In genomic region chr17:61385091-61385868, GRCh38 we compare ENCODE assay signal across 20 cellular contexts. TPM values are rescaled to one million over a fixed set of nuclear protein-coding genes. Genes with fewer than 3 reads are reported as not detected.
"Had no signal": no experiment of that assay in that cellular context is flagged by ENCODE, and none has a peak within 500 bp of the region (broad histone marks: within the 10 kb centered on the region; RNA-seq: fewer than 3 reads in every experiment).

No MANE protein-coding gene starts in this region.

- H3K4me3 Mint-ChIP-seq: activated T-helper 1 cell treated with anti-CD3 and anti-CD28 coated beads, Interleukin-12 subunit alpha, Interleukin-12 subunit beta, Interleukin-2, Interleukin-4 antibody, amounts not matched to agents 30 ng/mL and 10 ng/mL and 1 ng/mL, durations not matched to agents 14 hours and 24 hours and 36 hours; effector memory CD8-positive, alpha-beta T cell; stimulated activated memory B cell treated with anti-CD40 and anti-IgM and Interleukin-4, amounts not matched to agents 10 μg/mL and 1 μg/mL and 100 μg/mL, for 72 hours; T-helper 17 cell had no signal

- ATAC-seq: activated naive CD4-positive, alpha-beta T cell treated with anti-CD3 and anti-CD28 coated beads, Interleukin-2, amount 50 U/mL, for 72 hours; effector memory CD8-positive, alpha-beta T cell; left lobe of liver; stimulated activated memory B cell treated with anti-CD40 and anti-IgM and Interleukin-4, amounts not matched to agents 10 μg/mL and 1 μg/mL and 100 μg/mL, for 72 hours; T-helper 17 cell had no signal

- H3K4me1 ChIP-seq: parathyroid adenoma had no signal

- DNase-seq: activated CD4-positive, alpha-beta T cell treated with anti-CD3 and anti-CD28 coated beads, Interleukin-2, amount 50 U/mL, for 48 hours; activated gamma-delta T cell treated with Interleukin-2 at 50 U/mL for 16 hours; activated T-cell treated with anti-CD3 and anti-CD28 coated beads for 4 hours; caudate nucleus; effector memory CD8-positive, alpha-beta T cell; hypothalamus; mammary epithelial cell; stimulated activated CD4-positive, alpha-beta T cell treated with anti-CD3 and anti-CD28 coated beads, Interleukin-4, amount 100 ng/mL, for 24 hours; T-helper 17 cell; upper lobe of left lung had no signal

- H2AFZ ChIP-seq: parathyroid adenoma had no signal

- H3K27me3 Mint-ChIP-seq: effector memory CD8-positive, alpha-beta T cell; T-helper 17 cell had no signal

- H3K27me3 ChIP-seq: upper lobe of left lung had no signal

- H3K4me3 ChIP-seq: smooth muscle cell, thoracic aorta, upper lobe of left lung had no signal

- H3K9me3 Mint-ChIP-seq: activated naive CD4-positive, alpha-beta T cell treated with anti-CD3 and anti-CD28 coated beads, Interleukin-2, amount 50 U/mL, for 72 hours; activated T-helper 1 cell treated with anti-CD3 and anti-CD28 coated beads, Interleukin-12 subunit alpha, Interleukin-12 subunit beta, Interleukin-2, Interleukin-4 antibody, amounts not matched to agents 30 ng/mL and 10 ng/mL and 1 ng/mL, durations not matched to agents 14 hours and 24 hours and 36 hours; effector memory CD8-positive, alpha-beta T cell; stimulated activated memory B cell treated with anti-CD40 and anti-IgM and Interleukin-4, amounts not matched to agents 10 μg/mL and 1 μg/mL and 100 μg/mL, for 72 hours had no signal

- H3K27ac ChIP-seq: neutrophil, parathyroid adenoma, thoracic aorta, VCaP had no signal

- H3K9ac ChIP-seq: parathyroid adenoma had no signal

- H3K27ac Mint-ChIP-seq: activated T-helper 1 cell treated with anti-CD3 and anti-CD28 coated beads, Interleukin-12 subunit alpha, Interleukin-12 subunit beta, Interleukin-2, Interleukin-4 antibody, amounts not matched to agents 30 ng/mL and 10 ng/mL and 1 ng/mL, durations not matched to agents 14 hours and 24 hours and 36 hours; effector memory CD8-positive, alpha-beta T cell; stimulated activated memory B cell treated with anti-CD40 and anti-IgM and Interleukin-4, amounts not matched to agents 10 μg/mL and 1 μg/mL and 100 μg/mL, for 72 hours; T-helper 17 cell had no signal

- H3K9me3 ChIP-seq: neutrophil, thoracic aorta, upper lobe of left lung had no signal

- H3K36me3 ChIP-seq: neutrophil, upper lobe of left lung had no signal

- H3K4me2 ChIP-seq: smooth muscle cell had no signal

- H3K79me2 ChIP-seq: parathyroid adenoma had no signal

- H3K36me3 Mint-ChIP-seq: activated naive CD4-positive, alpha-beta T cell treated with anti-CD3 and anti-CD28 coated beads, Interleukin-2, amount 50 U/mL, for 72 hours; stimulated activated memory B cell treated with anti-CD40 and anti-IgM and Interleukin-4, amounts not matched to agents 10 μg/mL and 1 μg/mL and 100 μg/mL, for 72 hours had no signal

RNA-seq across cellular contexts. Expression of gene TBX2, which starts 14.4 kb away (rescaled TPM):
- polyA plus RNA-seq: keratinocyte, mammary epithelial cell had no signal
